In the genomic region with DNA sequence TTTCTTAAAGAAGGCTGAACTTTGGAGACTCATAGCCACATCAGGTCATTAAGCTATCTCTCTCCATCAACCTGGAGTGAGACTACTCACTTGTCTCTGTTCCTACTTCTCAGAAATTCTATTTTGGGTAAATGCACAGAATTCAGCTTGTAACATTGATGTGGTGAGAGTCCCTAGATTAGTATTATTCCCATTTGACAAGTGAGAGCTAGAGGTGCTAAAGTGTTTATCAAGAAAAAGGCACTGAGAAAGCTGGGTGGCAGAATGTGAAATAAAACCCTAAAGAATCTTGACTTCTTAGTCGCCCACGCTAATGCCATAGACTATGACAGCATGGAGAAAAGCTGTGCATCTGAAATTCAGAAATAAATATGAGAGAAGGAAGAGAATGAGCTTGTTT, we compare ENCODE assay signal across 22 cellular contexts.
"Had no signal": no experiment of that assay in that cellular context is flagged by ENCODE, and none has a peak within 500 bp of the region (broad histone marks: within the 10 kb centered on the region; RNA-seq: fewer than 3 reads in every experiment).

No MANE protein-coding gene starts in this region.

- H3K36me3 Mint-ChIP-seq: natural killer cell; neural progenitor cell; stimulated activated naive B cell treated with anti-CD40 and anti-IgM and Interleukin-4, amounts not matched to agents 10 μg/mL and 1 μg/mL and 100 μg/mL, for 72 hours had no signal

- H3K4me3 Mint-ChIP-seq: activated CD4-positive, alpha-beta T cell treated with anti-CD3 and anti-CD28 coated beads for 36 hours; activated naive CD8-positive, alpha-beta T cell treated with anti-CD3 and anti-CD28 coated beads, Interleukin-2, amount 10 ng/mL, durations not matched to agents 7 days and 5 days; effector memory CD8-positive, alpha-beta T cell; natural killer cell; neural progenitor cell; stimulated activated naive B cell treated with anti-CD40 and anti-IgM and Interleukin-4, amounts not matched to agents 10 μg/mL and 1 μg/mL and 100 μg/mL, for 72 hours; T-helper 2 cell treated with Interferon-gamma antibody and Interleukin-4, amounts not matched to agents 5 μg/mL and 100 μg/mL, for 36 hours had no signal

- H3K9me3 Mint-ChIP-seq: effector memory CD8-positive, alpha-beta T cell; natural killer cell; neural progenitor cell; stimulated activated naive B cell treated with anti-CD40 and anti-IgM and Interleukin-4, amounts not matched to agents 10 μg/mL and 1 μg/mL and 100 μg/mL, for 72 hours; T-helper 2 cell treated with Interferon-gamma antibody and Interleukin-4, amounts not matched to agents 5 μg/mL and 100 μg/mL, for 36 hours had no signal

- H3K27ac Mint-ChIP-seq: activated CD4-positive, alpha-beta T cell treated with anti-CD3 and anti-CD28 coated beads for 36 hours; activated naive CD8-positive, alpha-beta T cell treated with anti-CD3 and anti-CD28 coated beads, Interleukin-2, amount 10 ng/mL, durations not matched to agents 7 days and 5 days; effector memory CD8-positive, alpha-beta T cell; natural killer cell; neural progenitor cell; stimulated activated naive B cell treated with anti-CD40 and anti-IgM and Interleukin-4, amounts not matched to agents 10 μg/mL and 1 μg/mL and 100 μg/mL, for 72 hours; T-helper 2 cell treated with Interferon-gamma antibody and Interleukin-4, amounts not matched to agents 5 μg/mL and 100 μg/mL, for 36 hours had no signal

- DNase-seq: activated CD4-positive, alpha-beta T cell treated with anti-CD3 and anti-CD28 coated beads for 36 hours; activated CD4-positive, alpha-beta T cell treated with anti-CD3 and anti-CD28 coated beads, Interleukin-2, amount 50 U/mL, for 48 hours; activated CD4-positive, CD25-positive, alpha-beta regulatory T cell; activated naive CD8-positive, alpha-beta T cell treated with anti-CD3 and anti-CD28 coated beads, Interleukin-2, amount 10 ng/mL, durations not matched to agents 7 days and 5 days; amniotic stem cell; brain microvascular endothelial cell; cortex of kidney; effector memory CD8-positive, alpha-beta T cell; heart left ventricle; lower lobe of right lung; natural killer cell; occipital lobe; psoas muscle; sigmoid colon; small intestine; stimulated activated CD4-positive, alpha-beta T cell treated with anti-CD3 and anti-CD28 coated beads, Interleukin-4, amount 100 ng/mL, for 24 hours; stimulated activated naive B cell treated with anti-CD40 and anti-IgM and Interleukin-4, amounts not matched to agents 10 μg/mL and 1 μg/mL and 100 μg/mL, for 72 hours; T-helper 1 cell; trophoblast cell had no signal

- H3K27me3 Mint-ChIP-seq: activated CD4-positive, alpha-beta T cell treated with anti-CD3 and anti-CD28 coated beads for 36 hours; activated naive CD8-positive, alpha-beta T cell treated with anti-CD3 and anti-CD28 coated beads, Interleukin-2, amount 10 ng/mL, durations not matched to agents 7 days and 5 days had no signal

- ATAC-seq: activated CD4-positive, alpha-beta T cell treated with anti-CD3 and anti-CD28 coated beads for 36 hours; effector memory CD8-positive, alpha-beta T cell; gastroesophageal sphincter; heart left ventricle; lower lobe of right lung; natural killer cell; psoas muscle had no signal
